ENCODE assay signal across 7 cellular contexts in the genomic region with DNA sequence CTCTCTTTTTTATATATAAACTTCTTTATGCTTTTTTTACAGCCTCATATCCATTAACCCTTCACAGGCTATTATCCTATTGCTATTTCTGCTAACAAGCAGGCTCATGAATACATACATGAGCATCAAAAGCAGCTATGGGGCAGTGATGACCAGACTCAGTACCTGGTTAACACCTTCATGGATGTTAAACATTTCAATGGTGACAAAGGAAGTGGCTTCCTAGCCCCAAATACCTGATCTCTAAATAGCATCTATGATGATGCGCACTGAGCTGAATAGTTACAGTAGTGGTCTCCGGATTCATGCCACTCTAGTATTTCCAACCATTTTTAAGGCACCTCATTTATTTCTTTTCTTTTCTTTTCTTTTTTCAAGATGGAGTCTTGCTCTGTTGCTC.
"Had no signal": no experiment of that assay in that cellular context is flagged by ENCODE, and none has a peak within 500 bp of the region (broad histone marks: within the 10 kb centered on the region; RNA-seq: fewer than 3 reads in every experiment).

No MANE protein-coding gene starts in this region.

- ATAC-seq: HepG2, K562 had no signal

- H3K27ac ChIP-seq: HL-60, KMS-11 had no signal

- H3K4me3 ChIP-seq: K562 had no signal

- DNase-seq: IMR-90, KBM-7, KG1 had no signal
